ENCODE assay signal across 1 cellular context in the genomic region with DNA sequence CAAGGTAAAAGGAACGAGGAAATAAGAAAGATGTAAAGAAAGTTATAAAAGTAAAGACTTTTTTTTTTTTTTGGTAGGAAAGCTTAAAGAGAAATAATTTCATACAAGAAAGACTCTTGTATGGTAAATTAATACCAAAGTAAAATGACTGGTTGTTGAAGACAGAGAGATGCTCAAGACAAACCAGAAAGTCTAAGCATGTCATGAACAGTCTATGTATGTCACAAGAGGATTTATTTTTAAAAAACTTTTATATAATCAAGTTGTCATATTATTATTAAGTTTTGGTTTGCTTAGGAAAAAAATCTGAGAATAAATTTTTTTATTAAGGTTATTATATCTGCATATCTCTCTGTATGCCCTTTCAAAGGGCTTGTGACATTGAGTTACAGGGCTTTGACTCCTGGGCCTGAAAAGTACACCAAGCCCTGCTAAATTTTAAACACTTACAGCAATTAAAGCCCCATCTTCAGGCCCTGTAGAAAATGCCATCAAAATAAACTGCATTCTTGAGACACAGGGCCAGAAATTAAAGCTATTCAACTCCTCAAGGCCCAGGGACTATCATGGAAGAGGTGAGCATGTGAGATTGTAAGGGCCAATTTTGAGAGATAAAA.
TF ChIP-seq lines count a peak whose summit lies in the region.

No MANE protein-coding gene starts in this region.

TF ChIP-seq in GM23338, 12 proteins besides CTCF, POLR2A, EP300 and RAD21 (continued from another document):
- TF ChIP-seq, protein P1, sequence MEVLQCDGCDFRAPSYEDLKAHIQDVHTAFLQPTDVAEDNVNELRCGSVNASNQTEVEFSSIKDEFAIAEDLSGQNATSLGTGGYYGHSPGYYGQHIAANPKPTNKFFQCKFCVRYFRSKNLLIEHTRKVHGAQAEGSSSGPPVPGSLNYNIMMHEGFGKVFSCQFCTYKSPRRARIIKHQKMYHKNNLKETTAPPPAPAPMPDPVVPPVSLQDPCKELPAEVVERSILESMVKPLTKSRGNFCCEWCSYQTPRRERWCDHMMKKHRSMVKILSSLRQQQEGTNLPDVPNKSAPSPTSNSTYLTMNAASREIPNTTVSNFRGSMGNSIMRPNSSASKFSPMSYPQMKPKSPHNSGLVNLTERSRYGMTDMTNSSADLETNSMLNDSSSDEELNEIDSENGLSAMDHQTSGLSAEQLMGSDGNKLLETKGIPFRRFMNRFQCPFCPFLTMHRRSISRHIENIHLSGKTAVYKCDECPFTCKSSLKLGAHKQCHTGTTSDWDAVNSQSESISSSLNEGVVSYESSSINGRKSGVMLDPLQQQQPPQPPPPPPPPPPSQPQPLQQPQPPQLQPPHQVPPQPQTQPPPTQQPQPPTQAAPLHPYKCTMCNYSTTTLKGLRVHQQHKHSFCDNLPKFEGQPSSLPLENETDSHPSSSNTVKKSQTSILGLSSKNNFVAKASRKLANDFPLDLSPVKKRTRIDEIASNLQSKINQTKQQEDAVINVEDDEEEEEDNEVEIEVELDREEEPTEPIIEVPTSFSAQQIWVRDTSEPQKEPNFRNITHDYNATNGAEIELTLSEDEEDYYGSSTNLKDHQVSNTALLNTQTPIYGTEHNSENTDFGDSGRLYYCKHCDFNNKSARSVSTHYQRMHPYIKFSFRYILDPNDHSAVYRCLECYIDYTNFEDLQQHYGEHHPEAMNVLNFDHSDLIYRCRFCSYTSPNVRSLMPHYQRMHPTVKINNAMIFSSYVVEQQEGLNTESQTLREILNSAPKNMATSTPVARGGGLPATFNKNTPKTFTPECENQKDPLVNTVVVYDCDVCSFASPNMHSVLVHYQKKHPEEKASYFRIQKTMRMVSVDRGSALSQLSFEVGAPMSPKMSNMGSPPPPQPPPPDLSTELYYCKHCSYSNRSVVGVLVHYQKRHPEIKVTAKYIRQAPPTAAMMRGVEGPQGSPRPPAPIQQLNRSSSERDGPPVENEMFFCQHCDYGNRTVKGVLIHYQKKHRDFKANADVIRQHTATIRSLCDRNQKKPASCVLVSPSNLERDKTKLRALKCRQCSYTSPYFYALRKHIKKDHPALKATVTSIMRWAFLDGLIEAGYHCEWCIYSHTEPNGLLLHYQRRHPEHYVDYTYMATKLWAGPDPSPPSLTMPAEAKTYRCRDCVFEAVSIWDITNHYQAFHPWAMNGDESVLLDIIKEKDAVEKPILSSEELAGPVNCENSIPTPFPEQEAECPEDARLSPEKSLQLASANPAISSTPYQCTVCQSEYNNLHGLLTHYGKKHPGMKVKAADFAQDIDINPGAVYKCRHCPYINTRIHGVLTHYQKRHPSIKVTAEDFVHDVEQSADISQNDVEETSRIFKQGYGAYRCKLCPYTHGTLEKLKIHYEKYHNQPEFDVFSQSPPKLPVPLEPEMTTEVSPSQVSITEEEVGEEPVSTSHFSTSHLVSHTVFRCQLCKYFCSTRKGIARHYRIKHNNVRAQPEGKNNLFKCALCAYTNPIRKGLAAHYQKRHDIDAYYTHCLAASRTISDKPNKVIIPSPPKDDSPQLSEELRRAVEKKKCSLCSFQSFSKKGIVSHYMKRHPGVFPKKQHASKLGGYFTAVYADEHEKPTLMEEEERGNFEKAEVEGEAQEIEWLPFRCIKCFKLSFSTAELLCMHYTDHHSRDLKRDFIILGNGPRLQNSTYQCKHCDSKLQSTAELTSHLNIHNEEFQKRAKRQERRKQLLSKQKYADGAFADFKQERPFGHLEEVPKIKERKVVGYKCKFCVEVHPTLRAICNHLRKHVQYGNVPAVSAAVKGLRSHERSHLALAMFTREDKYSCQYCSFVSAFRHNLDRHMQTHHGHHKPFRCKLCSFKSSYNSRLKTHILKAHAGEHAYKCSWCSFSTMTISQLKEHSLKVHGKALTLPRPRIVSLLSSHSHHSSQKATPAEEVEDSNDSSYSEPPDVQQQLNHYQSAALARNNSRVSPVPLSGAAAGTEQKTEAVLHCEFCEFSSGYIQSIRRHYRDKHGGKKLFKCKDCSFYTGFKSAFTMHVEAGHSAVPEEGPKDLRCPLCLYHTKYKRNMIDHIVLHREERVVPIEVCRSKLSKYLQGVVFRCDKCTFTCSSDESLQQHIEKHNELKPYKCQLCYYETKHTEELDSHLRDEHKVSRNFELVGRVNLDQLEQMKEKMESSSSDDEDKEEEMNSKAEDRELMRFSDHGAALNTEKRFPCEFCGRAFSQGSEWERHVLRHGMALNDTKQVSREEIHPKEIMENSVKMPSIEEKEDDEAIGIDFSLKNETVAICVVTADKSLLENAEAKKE (CRISPR knock-in tag; IDR thresholded peaks at IDR 0.05), result no peak
